Comparison of ENCODE assay signal across 1 cellular context in genomic region chr4:41715155-41715554, GRCh38.
A peak's percentile ranks its signal among the peaks of the same experiment; 100 is the strongest.
TF ChIP-seq lines count a peak whose summit lies in the region.

No MANE protein-coding gene starts in this region.

TF ChIP-seq in SK-N-SH treated with all-trans-retinoic acid at 6 μM for 48 hours, 23 proteins besides CTCF, POLR2A, EP300 and RAD21 (continued from another document):
- peak; percentile 22; the same call in 1 of the 2 replicates for TF ChIP-seq POU6F1 (CRISPR knock-in tag; IDR thresholded peaks at IDR 0.05; ENCODE audit: borderline replicate concordance, low read depth)
- TF ChIP-seq ZNF8 (CRISPR knock-in tag; IDR thresholded peaks at IDR 0.05): 0 out of 2 replicates have a peak, but pooled peaks have one; percentile 3
- TF ChIP-seq CREB5 (CRISPR knock-in tag; IDR thresholded peaks at IDR 0.05; ENCODE audit: low read depth): no peak
- TF ChIP-seq PATZ1 (CRISPR knock-in tag; IDR thresholded peaks at IDR 0.05; ENCODE audit: borderline replicate concordance): no peak
